ENCODE assay signal across 1 cellular context in genomic region chr9:135961811-135962695, GRCh38.
TF ChIP-seq lines count a peak whose summit lies in the region.

No MANE protein-coding gene starts in this region.

TF ChIP-seq in H1, 55 proteins besides CTCF, POLR2A, EP300 and RAD21:
- TF ChIP-seq EGR1 (IDR thresholded peaks at IDR 0.05; ENCODE audit: borderline replicate concordance, low read depth, low read length) (no peak), CTBP2 (IDR thresholded peaks at IDR 0.05; ENCODE audit: borderline replicate concordance, insufficient read depth, insufficient read length, low read length) (no peak), MAX (IDR thresholded peaks at IDR 0.05) (no peak), KDM5A (IDR thresholded peaks at IDR 0.05; ENCODE audit: low read length) (no peak), JUND (IDR thresholded peaks at IDR 0.05; ENCODE audit: low read length) (no peak), SAP30 (IDR thresholded peaks at IDR 0.05; ENCODE audit: insufficient read depth, insufficient replicate concordance, low read length) (no peak), KDM4A (IDR thresholded peaks at IDR 0.05; ENCODE audit: low read depth, low read length, severe bottlenecking) (no peak), TBP (IDR thresholded peaks at IDR 0.05; ENCODE audit: low read depth, low read length) (no peak), CHD7 (IDR thresholded peaks at IDR 0.05; ENCODE audit: insufficient replicate concordance, low read length) (no peak), RXRA (IDR thresholded peaks at IDR 0.05; ENCODE audit: insufficient read depth, low read depth, low read length) (no peak), FOSL1 (IDR thresholded peaks at IDR 0.05; ENCODE audit: insufficient read depth, low read depth, low read length) (no peak)
TF ChIP-seq in H1: peak in this region for 0.
